ENCODE assay signal across 8 cellular contexts in genomic region chr2:62304429-62305417, GRCh38.
DNase-seq lines count a peak whose midpoint lies in the region; ATAC-seq, FAIRE-seq and TF ChIP-seq lines count a peak whose summit lies in the region.

No MANE protein-coding gene starts in this region.

- H3K4me1 ChIP-seq in pancreas, result peaks cover 0 to 23% (median 0%) of the 10 kb centered on the region in 3 donors

- H3K36me3 Mint-ChIP-seq in activated CD4-positive, alpha-beta T cell treated with anti-CD3 and anti-CD28 coated beads, Interleukin-2, amount 10 ng/mL, durations not matched to agents 7 days and 5 days (ENCODE audit: low read depth), result no peaks in the 10 kb centered on the region

- H3K9me3 Mint-ChIP-seq in activated CD4-positive, alpha-beta T cell treated with anti-CD3 and anti-CD28 coated beads, Interleukin-2, amount 10 ng/mL, durations not matched to agents 7 days and 5 days, result no peaks in the 10 kb centered on the region

- DNase-seq in DMS79 treated with DMSO at 0.1 percent for 48 hours (lab: John Stamatoyannopoulos, UW) (peak; percentile 79), NCI-H187 (lab: John Stamatoyannopoulos, UW) (peak; percentile 41 to 58), epithelial cell of esophagus (ENCODE audit: low read depth) (peak; percentile 76), pancreas (peak in 3 of 6 donors; percentile 21 to 32 (median 31)), NCI-H82 (lab: John Stamatoyannopoulos, UW) (no peak)
- peak; percentile 26 for DNase-seq in activated CD4-positive, alpha-beta T cell treated with anti-CD3 and anti-CD28 coated beads, Interleukin-2, amount 10 ng/mL, durations not matched to agents 7 days and 5 days

- TF ChIP-seq CTCF in epithelial cell of esophagus (IDR thresholded peaks at IDR 0.05; ENCODE audit: insufficient read depth, low read depth, low read length, missing control alignments), result no peak
- TF ChIP-seq CTCF in pancreas (IDR thresholded peaks at IDR 0.05), result no peak

- no peak overlapping the region for H3K4me3 ChIP-seq in epithelial cell of esophagus (ENCODE audit: low read length)
- no peak overlapping the region for H3K4me3 ChIP-seq in pancreas

- peaks cover 72% of the 10 kb centered on the region for H3K4me1 Mint-ChIP-seq in activated CD4-positive, alpha-beta T cell treated with anti-CD3 and anti-CD28 coated beads, Interleukin-2, amount 10 ng/mL, durations not matched to agents 7 days and 5 days

- POLR2A ChIA-PET in activated CD4-positive, alpha-beta T cell treated with anti-CD3 and anti-CD28 coated beads, Interleukin-2, amount 10 ng/mL, durations not matched to agents 7 days and 5 days (lab: Charles Lee), result no interaction called here

- peak overlapping the region; percentile 83 for H3K27ac Mint-ChIP-seq in activated CD4-positive, alpha-beta T cell treated with anti-CD3 and anti-CD28 coated beads, Interleukin-2, amount 10 ng/mL, durations not matched to agents 7 days and 5 days

- no peaks in the 10 kb centered on the region for H3K9me3 ChIP-seq in pancreas

- no peaks in the 10 kb centered on the region for H3K27me3 ChIP-seq in pancreas

- H3K36me3 ChIP-seq in pancreas, result no peaks in the 10 kb centered on the region

- CTCF ChIA-PET in activated CD4-positive, alpha-beta T cell treated with anti-CD3 and anti-CD28 coated beads, Interleukin-2, amount 10 ng/mL, durations not matched to agents 7 days and 5 days (lab: Charles Lee), result interaction anchor here (0.5 to 1.9 kb wide), 4 partner anchors 17 to 1293 kb away, joined by 3 to 4 read pairs (median 3); no protein-coding TSS in a partner anchor

- intact Hi-C loops in pancreas (cut with DNase I), result no loop called here

- no peak overlapping the region for H3K4me3 Mint-ChIP-seq in activated CD4-positive, alpha-beta T cell treated with anti-CD3 and anti-CD28 coated beads, Interleukin-2, amount 10 ng/mL, durations not matched to agents 7 days and 5 days

- WGBS in pancreas, 2 donors, result 77% methylated on average over 13 of the region's 13 CpGs

- no peak for FAIRE-seq in pancreas (lab: Jason Lieb, UNC)

- ATAC-seq in pancreas (peak in 3 of 4 donors; percentile 59 to 71 (median 65)), GM18907 (IDR thresholded peaks at IDR 0.05; ENCODE audit: unreplicated experiment) (no peak), GM18498 (IDR thresholded peaks at IDR 0.05; ENCODE audit: unreplicated experiment) (no peak)

- peaks cover 4% of the 10 kb centered on the region for H3K27me3 Mint-ChIP-seq in activated CD4-positive, alpha-beta T cell treated with anti-CD3 and anti-CD28 coated beads, Interleukin-2, amount 10 ng/mL, durations not matched to agents 7 days and 5 days

- peak overlapping the region in 1 of 4 donors; percentile 33 for H3K27ac ChIP-seq in pancreas

Comparison
In these comparisons a context has a peak if more than half of its experiments do, and no peak if none do; other contexts are left out.
1. ATAC-seq: peak in pancreas (3 of 4); none in GM18907 (single experiment) and GM18498 (single experiment).